In genomic region chr16:58515125-58515870, GRCh38 we compare ENCODE assay signal across 9 cellular contexts. TPM values are rescaled to one million over a fixed set of nuclear protein-coding genes. Genes with fewer than 3 reads are reported as not detected.
DNase-seq lines count a peak whose midpoint lies in the region; ATAC-seq and TF ChIP-seq lines count a peak whose summit lies in the region.
"Had no signal": no experiment of that assay in that cellular context is flagged by ENCODE, and none has a peak within 500 bp of the region (broad histone marks: within the 10 kb centered on the region; RNA-seq: fewer than 3 reads in every experiment).

A gene with protein sequence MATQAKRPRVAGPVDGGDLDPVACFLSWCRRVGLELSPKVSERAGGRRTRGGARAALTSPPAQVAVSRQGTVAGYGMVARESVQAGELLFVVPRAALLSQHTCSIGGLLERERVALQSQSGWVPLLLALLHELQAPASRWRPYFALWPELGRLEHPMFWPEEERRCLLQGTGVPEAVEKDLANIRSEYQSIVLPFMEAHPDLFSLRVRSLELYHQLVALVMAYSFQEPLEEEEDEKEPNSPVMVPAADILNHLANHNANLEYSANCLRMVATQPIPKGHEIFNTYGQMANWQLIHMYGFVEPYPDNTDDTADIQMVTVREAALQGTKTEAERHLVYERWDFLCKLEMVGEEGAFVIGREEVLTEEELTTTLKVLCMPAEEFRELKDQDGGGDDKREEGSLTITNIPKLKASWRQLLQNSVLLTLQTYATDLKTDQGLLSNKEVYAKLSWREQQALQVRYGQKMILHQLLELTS (plus strand): TSS chr16:58515517. CDS start chr16:58515538, 21 bp downstream.

- H3K4me3 Mint-ChIP-seq in activated CD4-positive, alpha-beta memory T cell treated with anti-CD3 and anti-CD28 coated beads, Interleukin-2, amount 10 ng/mL, durations not matched to agents 7 days and 5 days = peak within 1 kb of the TSS; percentile 80

- H3K27ac Mint-ChIP-seq in activated CD4-positive, alpha-beta memory T cell treated with anti-CD3 and anti-CD28 coated beads, Interleukin-2, amount 10 ng/mL, durations not matched to agents 7 days and 5 days = peak within 1 kb of the TSS; percentile 33

- intact Hi-C loops in lower lobe of right lung (cut with DNase I) = no loop called here

- peak within 1 kb of the TSS; percentile 81 for H3K4me3 ChIP-seq in ectodermal cell (ENCODE audit: insufficient read depth, low read depth, low read length)
- H3K4me3 ChIP-seq in lower lobe of right lung = peak within 1 kb of the TSS; percentile 80
- H3K4me3 ChIP-seq: SK-N-MC had no signal

- peaks cover 46% of the 10 kb centered on the region for H3K4me1 Mint-ChIP-seq in activated CD4-positive, alpha-beta memory T cell treated with anti-CD3 and anti-CD28 coated beads, Interleukin-2, amount 10 ng/mL, durations not matched to agents 7 days and 5 days

- DNase-seq in AG09319 (ENCODE audit: extremely low read depth, low read depth) (peak; percentile 54), NCI-H526 (lab: John Stamatoyannopoulos, UW) (peak; percentile 63 to 85), lower lobe of right lung (peak; percentile 92)
- DNase-seq in activated CD4-positive, alpha-beta memory T cell treated with anti-CD3 and anti-CD28 coated beads, Interleukin-2, amount 10 ng/mL, durations not matched to agents 7 days and 5 days = peak; percentile 78
- peak; percentile 46 to 80 (median 63) for DNase-seq in stimulated activated CD4-positive, alpha-beta T cell treated with anti-CD3 and anti-CD28 coated beads, TNF-alpha, amount 100 ng/mL, for 24 hours (ENCODE audit: low read depth in 3 of 3)

- CTCF ChIA-PET in activated CD4-positive, alpha-beta memory T cell treated with anti-CD3 and anti-CD28 coated beads, Interleukin-2, amount 10 ng/mL, durations not matched to agents 7 days and 5 days (lab: Charles Lee) = interaction anchor here (0.7 to 2.2 kb wide), 2 partner anchors 63 to 241 kb away, joined by 4 to 19 read pairs; no protein-coding TSS in a partner anchor

- no peaks in the 10 kb centered on the region for H3K27me3 Mint-ChIP-seq in activated CD4-positive, alpha-beta memory T cell treated with anti-CD3 and anti-CD28 coated beads, Interleukin-2, amount 10 ng/mL, durations not matched to agents 7 days and 5 days

- POLR2A ChIA-PET in activated CD4-positive, alpha-beta memory T cell treated with anti-CD3 and anti-CD28 coated beads, Interleukin-2, amount 10 ng/mL, durations not matched to agents 7 days and 5 days (lab: Charles Lee) = interaction anchor here (0.6 to 1.6 kb wide), 5 partner anchors 112 to 241 kb away, joined by 3 to 5 read pairs (median 4); partner anchors contain the start of genes CNOT1 and GINS3

- WGBS in ectodermal cell, 2 experiments = 1% methylated on average over 80 of the region's 80 CpGs

- H3K36me3 Mint-ChIP-seq in activated CD4-positive, alpha-beta memory T cell treated with anti-CD3 and anti-CD28 coated beads, Interleukin-2, amount 10 ng/mL, durations not matched to agents 7 days and 5 days (ENCODE audit: low read depth) = peaks cover 27% of the 10 kb centered on the region

- TF ChIP-seq CTCF in AG09319 (IDR thresholded peaks at IDR 0.05; ENCODE audit: low read depth, low read length) (no peak; the same call in none of the 2 replicates), lower lobe of right lung (IDR thresholded peaks at IDR 0.05) (peak; percentile 22)

- H3K9me3 ChIP-seq in ectodermal cell (ENCODE audit: control insufficient read depth, low read length) (no peaks in the 10 kb centered on the region), lower lobe of right lung (no peaks in the 10 kb centered on the region)

- peaks cover 6% of the 10 kb centered on the region for H3K4me1 ChIP-seq in ectodermal cell (ENCODE audit: control insufficient read depth, insufficient read depth, low read length)
- H3K4me1 ChIP-seq in lower lobe of right lung = peaks cover 19% of the 10 kb centered on the region

- H3K27me3 ChIP-seq in ectodermal cell (ENCODE audit: control insufficient read depth, insufficient read depth, low read length, poor library complexity, severe bottlenecking) (no peaks in the 10 kb centered on the region), lower lobe of right lung (ENCODE audit: low read depth) (no peaks in the 10 kb centered on the region)

- H3K27ac ChIP-seq in ectodermal cell (ENCODE audit: insufficient read depth, low read depth, low read length, poor library complexity, severe bottlenecking) (peak within 1 kb of the TSS; percentile 77), lower lobe of right lung (peak within 1 kb of the TSS; percentile 84)
- H3K27ac ChIP-seq: SK-N-MC had no signal

- peak; percentile 76 for ATAC-seq in GM18909 (IDR thresholded peaks at IDR 0.05; ENCODE audit: poor library complexity, unreplicated experiment)
- peak; percentile 61 for ATAC-seq in HG03159 (IDR thresholded peaks at IDR 0.05; ENCODE audit: unreplicated experiment)
- peak; percentile 95 to 98 for ATAC-seq in lower lobe of right lung

- peaks cover 25% of the 10 kb centered on the region for H3K36me3 ChIP-seq in ectodermal cell (ENCODE audit: control insufficient read depth, insufficient read depth, low read length)
- H3K36me3 ChIP-seq in lower lobe of right lung = peaks cover 39% of the 10 kb centered on the region

- H3K9me3 Mint-ChIP-seq in activated CD4-positive, alpha-beta memory T cell treated with anti-CD3 and anti-CD28 coated beads, Interleukin-2, amount 10 ng/mL, durations not matched to agents 7 days and 5 days = no peaks in the 10 kb centered on the region

RNA-seq across cellular contexts. Expression of the gene that starts here (rescaled TPM):
- 1 to 10 TPM; 8.9 to 9.2 TPM for total RNA-seq in activated CD4-positive, alpha-beta memory T cell treated with anti-CD3 and anti-CD28 coated beads, Interleukin-2, amount 10 ng/mL, durations not matched to agents 7 days and 5 days
- polyA plus RNA-seq in ectodermal cell (2013, experiment 1 of 4) = 35.5 TPM
- 35.2 TPM for polyA plus RNA-seq in ectodermal cell (2013, experiment 2 of 4)
- 29.4 TPM for polyA plus RNA-seq in ectodermal cell (2013, experiment 3 of 4)
- polyA plus RNA-seq in ectodermal cell (2013, experiment 4 of 4) = 33.6 TPM
- 17.3 TPM for total RNA-seq in lower lobe of right lung

Comparison
In these comparisons a context has a peak if more than half of its experiments do, and no peak if none do; other contexts are left out.
1. Peak in every context shown above with its lines: DNase-seq, ATAC-seq, H3K4me3 ChIP-seq and H3K27ac ChIP-seq.